ENCODE assay signal across 24 cellular contexts in genomic region chr5:135155616-135156214, GRCh38.
DNase-seq lines count a peak whose midpoint lies in the region; ATAC-seq and TF ChIP-seq lines count a peak whose summit lies in the region.
"Had no signal": no experiment of that assay in that cellular context is flagged by ENCODE, and none has a peak within 500 bp of the region (broad histone marks: within the 10 kb centered on the region; RNA-seq: fewer than 3 reads in every experiment).

No MANE protein-coding gene starts in this region.

- H3K9me2 ChIP-seq in PC-3 (replicated peaks; ENCODE audit: low read length): no peaks in the 10 kb centered on the region

- WGBS in adrenal gland, 4 donors: 84 to 91% (median 86%) methylated on average over 4 of the region's 4 CpGs

- no peak overlapping the region for H3K4me2 ChIP-seq in PC-3 (ENCODE audit: low read length)
- H3K4me2 ChIP-seq: BLaER1, GM23338 had no signal

- H3K27ac ChIP-seq in PC-3 (ENCODE audit: low read length) (peak overlapping the region; percentile 74), epithelial cell of prostate (peak overlapping the region; percentile 96), adrenal gland (no peak overlapping the region)
- H3K27ac ChIP-seq: BLaER1, ovary, upper lobe of left lung had no signal

- H3K27me3 ChIP-seq in PC-3 (ENCODE audit: low read length): no peaks in the 10 kb centered on the region
- no peaks in the 10 kb centered on the region for H3K27me3 ChIP-seq in adrenal gland
- H3K27me3 ChIP-seq: BLaER1, ovary, upper lobe of left lung had no signal

- intact Hi-C loops in PC-3 (cut with micrococcal nuclease): no loop called here
- intact Hi-C loops in adrenal gland (cut with DNase I): no loop called here

- H3K4me3 ChIP-seq in PC-3 (ENCODE audit: low read length) (no peak overlapping the region), adrenal gland (no peak overlapping the region)
- H3K4me3 ChIP-seq: BLaER1, GM23338, K562, ovary, upper lobe of left lung had no signal

- no peak overlapping the region for H2AFZ ChIP-seq in PC-3 (ENCODE audit: low read length)
- H2AFZ ChIP-seq: GM23338 had no signal

- H3K4me1 ChIP-seq in PC-3 (ENCODE audit: insufficient read depth, low read length): peaks cover 12% of the 10 kb centered on the region; the same call in 1 of the 2 replicates
- no peaks in the 10 kb centered on the region for H3K4me1 ChIP-seq in adrenal gland (replicated peaks in 1 of 2)
- H3K4me1 ChIP-seq: BLaER1, upper lobe of left lung had no signal

- H3K36me3 ChIP-seq in PC-3 (ENCODE audit: low read depth, low read length): no peaks in the 10 kb centered on the region
- H3K36me3 ChIP-seq in adrenal gland (replicated peaks in 1 of 2): no peaks in the 10 kb centered on the region
- H3K36me3 ChIP-seq: BLaER1, ovary, upper lobe of left lung had no signal

- H3K9ac ChIP-seq in PC-3 (ENCODE audit: low read length): peak overlapping the region; percentile 49; the same call in 1 of the 2 replicates
- H3K9ac ChIP-seq: BLaER1 had no signal

- H3K79me2 ChIP-seq in PC-3 (ENCODE audit: low read length): no peaks in the 10 kb centered on the region

- TF ChIP-seq CTCF in PC-3 (conservative IDR thresholded peaks at IDR 0.05; ENCODE audit: low read depth, low read length) (no peak), adrenal gland (IDR thresholded peaks at IDR 0.05) (no peak)

- CTCF ChIA-PET in PC-3 (lab: Charles Lee): no interaction called here

- POLR2A ChIA-PET in PC-3 (lab: Charles Lee; ENCODE audit: unreplicated experiment): no interaction called here

- H3F3A ChIP-seq in PC-3 (ENCODE audit: low read length, unreplicated experiment): no peaks in the 10 kb centered on the region

- no TSS peak for BruUV-seq in PC-3 (replicated peaks; lab: Mats Ljungman, UMichigan)

- no peaks in the 10 kb centered on the region for H4K20me1 ChIP-seq in PC-3 (ENCODE audit: low read length)
- H4K20me1 ChIP-seq: BLaER1 had no signal

- ATAC-seq in PC-3: no peak
- ATAC-seq: activated T-cell treated with anti-CD3 and anti-CD28 coated beads, Interleukin-2, amount 50 U/mL, for 72 hours; GM23338; K562; left colon; SK-N-SH treated with all-trans-retinoic acid at 6 μM for 48 hours; stimulated activated memory B cell treated with anti-CD40 and anti-IgM and Interleukin-4, amounts not matched to agents 10 μg/mL and 1 μg/mL and 100 μg/mL, for 72 hours had no signal

- DNase-seq in COR-L47 (lab: John Stamatoyannopoulos, UW): peak; percentile 23
- DNase-seq in DMS53 (lab: John Stamatoyannopoulos, UW): peak; percentile 74
- DNase-seq in PC-3: no peak
- DNase-seq in epithelial cell of prostate (ENCODE audit: low read depth, low spot score): no peak
- no peak for DNase-seq in NCI-H526 treated with DMSO at 0.1 percent for 48 hours (lab: John Stamatoyannopoulos, UW)
- no peak for DNase-seq in adrenal gland
- no peak for DNase-seq in GM03348 (ENCODE audit: low spot score)
- DNase-seq: activated CD4-positive, alpha-beta T cell treated with anti-CD3 and anti-CD28 coated beads, Interleukin-2, amount 50 U/mL, for 4 hours; activated CD4-positive, CD25-positive, alpha-beta regulatory T cell; activated naive CD4-positive, alpha-beta T cell treated with Interleukin-2 at 50 U/mL for 16 hours; activated T-cell treated with anti-CD3 and anti-CD28 coated beads, Interleukin-2, amount 50 U/mL, for 72 hours; DMS79 treated with DMSO at 0.1 percent for 48 hours; GF-D8; immature natural killer cell; left colon; NCI-H1930; NCI-H226; ovary; upper lobe of left lung had no signal

- no peak for TF ChIP-seq POLR2A in adrenal gland (IDR thresholded peaks at IDR 0.05)

- H3K9me3 ChIP-seq in PC-3 (ENCODE audit: low read length) (no peaks in the 10 kb centered on the region), adrenal gland (replicated peaks in 1 of 3) (peaks cover 0 to 6% (median 0%) of the 10 kb centered on the region in 3 donors)

Comparison
In these comparisons a context has a peak if more than half of its experiments do, and no peak if none do; other contexts are left out.
1. DNase-seq: peak in COR-L47 (single experiment) and DMS53 (single experiment); none in PC-3 (single experiment), epithelial cell of prostate (single experiment), NCI-H526 treated with DMSO at 0.1 percent for 48 hours (single experiment), adrenal gland (0 of 7) and GM03348 (single experiment).
2. H3K27ac ChIP-seq: peak in PC-3 (single experiment) and epithelial cell of prostate (single experiment); none in adrenal gland (0 of 5).